Comparison of ENCODE assay signal across 1 cellular context in the genomic region with DNA sequence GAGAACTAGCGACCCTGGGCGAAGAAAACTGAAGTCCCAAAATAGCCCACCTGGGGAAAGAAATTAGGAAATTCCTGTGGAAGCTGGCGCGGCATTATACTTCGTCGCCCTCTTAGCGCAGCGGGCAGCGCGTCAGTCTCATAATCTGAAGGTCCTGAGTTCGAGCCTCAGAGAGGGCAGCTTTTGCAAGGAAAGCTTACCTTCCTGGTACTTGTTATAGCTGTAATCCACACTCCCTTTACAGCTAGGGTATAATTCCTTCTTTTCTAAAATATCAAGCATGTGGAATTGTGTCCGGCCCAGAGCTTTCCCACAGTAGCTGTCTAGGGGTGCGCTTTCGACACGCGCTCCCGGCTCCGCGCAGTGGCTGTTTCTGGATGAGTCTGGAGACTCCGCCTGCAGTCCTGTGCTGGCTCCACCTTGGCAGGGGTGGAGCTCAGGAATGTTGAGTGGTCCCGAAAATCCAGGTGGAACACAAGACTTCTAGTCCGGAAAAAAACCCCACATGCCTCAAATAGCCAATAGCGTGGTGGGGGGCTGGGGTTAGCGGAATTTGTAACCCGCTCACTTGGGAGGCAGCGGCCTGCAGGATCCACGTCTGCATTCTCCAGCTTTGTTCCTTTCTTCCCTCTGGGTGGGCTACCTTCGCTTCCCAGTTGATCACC.
TF ChIP-seq lines count a peak whose summit lies in the region.

No MANE protein-coding gene starts in this region.

TF ChIP-seq in HEK293, 187 proteins besides CTCF, POLR2A, EP300 and RAD21 (continued from another document):
- TF ChIP-seq, protein P1, sequence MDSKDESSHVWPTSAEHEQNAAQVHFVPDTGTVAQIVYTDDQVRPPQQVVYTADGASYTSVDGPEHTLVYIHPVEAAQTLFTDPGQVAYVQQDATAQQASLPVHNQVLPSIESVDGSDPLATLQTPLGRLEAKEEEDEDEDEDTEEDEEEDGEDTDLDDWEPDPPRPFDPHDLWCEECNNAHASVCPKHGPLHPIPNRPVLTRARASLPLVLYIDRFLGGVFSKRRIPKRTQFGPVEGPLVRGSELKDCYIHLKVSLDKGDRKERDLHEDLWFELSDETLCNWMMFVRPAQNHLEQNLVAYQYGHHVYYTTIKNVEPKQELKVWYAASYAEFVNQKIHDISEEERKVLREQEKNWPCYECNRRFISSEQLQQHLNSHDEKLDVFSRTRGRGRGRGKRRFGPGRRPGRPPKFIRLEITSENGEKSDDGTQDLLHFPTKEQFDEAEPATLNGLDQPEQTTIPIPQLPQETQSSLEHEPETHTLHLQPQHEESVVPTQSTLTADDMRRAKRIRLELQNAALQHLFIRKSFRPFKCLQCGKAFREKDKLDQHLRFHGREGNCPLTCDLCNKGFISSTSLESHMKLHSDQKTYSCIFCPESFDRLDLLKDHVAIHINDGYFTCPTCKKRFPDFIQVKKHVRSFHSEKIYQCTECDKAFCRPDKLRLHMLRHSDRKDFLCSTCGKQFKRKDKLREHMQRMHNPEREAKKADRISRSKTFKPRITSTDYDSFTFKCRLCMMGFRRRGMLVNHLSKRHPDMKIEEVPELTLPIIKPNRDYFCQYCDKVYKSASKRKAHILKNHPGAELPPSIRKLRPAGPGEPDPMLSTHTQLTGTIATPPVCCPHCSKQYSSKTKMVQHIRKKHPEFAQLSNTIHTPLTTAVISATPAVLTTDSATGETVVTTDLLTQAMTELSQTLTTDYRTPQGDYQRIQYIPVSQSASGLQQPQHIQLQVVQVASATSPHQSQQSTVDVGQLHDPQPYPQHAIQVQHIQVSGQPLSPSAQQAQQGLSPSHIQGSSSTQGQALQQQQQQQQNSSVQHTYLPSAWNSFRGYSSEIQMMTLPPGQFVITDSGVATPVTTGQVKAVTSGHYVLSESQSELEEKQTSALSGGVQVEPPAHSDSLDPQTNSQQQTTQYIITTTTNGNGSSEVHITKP (tag by site-specific recombination; IDR thresholded peaks at IDR 0.05) = peak; percentile 92
- TF ChIP-seq WT1 (tag by site-specific recombination; IDR thresholded peaks at IDR 0.05) = peak; percentile 59
- peak; percentile 80; the same call in 1 of the 2 replicates for TF ChIP-seq TRIM28 (IDR thresholded peaks at IDR 0.05; ENCODE audit: borderline replicate concordance, low read length)
- peak; percentile 33; the same call in 1 of the 2 replicates for TF ChIP-seq GLIS2 (tag by site-specific recombination; IDR thresholded peaks at IDR 0.05)
- TF ChIP-seq, protein P2, sequence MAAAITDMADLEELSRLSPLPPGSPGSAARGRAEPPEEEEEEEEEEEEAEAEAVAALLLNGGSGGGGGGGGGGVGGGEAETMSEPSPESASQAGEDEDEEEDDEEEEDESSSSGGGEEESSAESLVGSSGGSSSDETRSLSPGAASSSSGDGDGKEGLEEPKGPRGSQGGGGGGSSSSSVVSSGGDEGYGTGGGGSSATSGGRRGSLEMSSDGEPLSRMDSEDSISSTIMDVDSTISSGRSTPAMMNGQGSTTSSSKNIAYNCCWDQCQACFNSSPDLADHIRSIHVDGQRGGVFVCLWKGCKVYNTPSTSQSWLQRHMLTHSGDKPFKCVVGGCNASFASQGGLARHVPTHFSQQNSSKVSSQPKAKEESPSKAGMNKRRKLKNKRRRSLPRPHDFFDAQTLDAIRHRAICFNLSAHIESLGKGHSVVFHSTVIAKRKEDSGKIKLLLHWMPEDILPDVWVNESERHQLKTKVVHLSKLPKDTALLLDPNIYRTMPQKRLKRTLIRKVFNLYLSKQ (tag by site-specific recombination; IDR thresholded peaks at IDR 0.05; ENCODE audit: borderline replicate concordance) = no peak
- peak; percentile 95 for TF ChIP-seq ZNF660 (tag by site-specific recombination; IDR thresholded peaks at IDR 0.05)
- TF ChIP-seq, protein P3, sequence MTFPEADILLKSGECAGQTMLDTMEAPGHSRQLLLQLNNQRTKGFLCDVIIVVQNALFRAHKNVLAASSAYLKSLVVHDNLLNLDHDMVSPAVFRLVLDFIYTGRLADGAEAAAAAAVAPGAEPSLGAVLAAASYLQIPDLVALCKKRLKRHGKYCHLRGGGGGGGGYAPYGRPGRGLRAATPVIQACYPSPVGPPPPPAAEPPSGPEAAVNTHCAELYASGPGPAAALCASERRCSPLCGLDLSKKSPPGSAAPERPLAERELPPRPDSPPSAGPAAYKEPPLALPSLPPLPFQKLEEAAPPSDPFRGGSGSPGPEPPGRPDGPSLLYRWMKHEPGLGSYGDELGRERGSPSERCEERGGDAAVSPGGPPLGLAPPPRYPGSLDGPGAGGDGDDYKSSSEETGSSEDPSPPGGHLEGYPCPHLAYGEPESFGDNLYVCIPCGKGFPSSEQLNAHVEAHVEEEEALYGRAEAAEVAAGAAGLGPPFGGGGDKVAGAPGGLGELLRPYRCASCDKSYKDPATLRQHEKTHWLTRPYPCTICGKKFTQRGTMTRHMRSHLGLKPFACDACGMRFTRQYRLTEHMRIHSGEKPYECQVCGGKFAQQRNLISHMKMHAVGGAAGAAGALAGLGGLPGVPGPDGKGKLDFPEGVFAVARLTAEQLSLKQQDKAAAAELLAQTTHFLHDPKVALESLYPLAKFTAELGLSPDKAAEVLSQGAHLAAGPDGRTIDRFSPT (tag by site-specific recombination; IDR thresholded peaks at IDR 0.05) = peak; percentile 30; the same call in 1 of the 2 replicates
